Comparison of ENCODE assay signal across 8 cellular contexts in genomic region chr13:46321494-46322225, GRCh38.
A peak's percentile ranks its signal among the peaks of the same experiment; 100 is the strongest.
DNase-seq lines count a peak whose midpoint lies in the region; ATAC-seq, FAIRE-seq and TF ChIP-seq lines count a peak whose summit lies in the region.

No MANE protein-coding gene starts in this region.

- H3K36me3 ChIP-seq in WERI-Rb-1 (no peaks in the 10 kb centered on the region), keratinocyte (ENCODE audit: control insufficient read depth in 2 of 2, extremely low read depth in 1 of 2, insufficient read depth in 2 of 2, low read length in 2 of 2) (no peaks in the 10 kb centered on the region)

- no peak for ATAC-seq in HG02973 (IDR thresholded peaks at IDR 0.05; ENCODE audit: unreplicated experiment)

- no peak overlapping the region for H3K27ac ChIP-seq in WERI-Rb-1
- no peak overlapping the region for H3K27ac ChIP-seq in keratinocyte (ENCODE audit: control insufficient read depth, insufficient read depth, low read length)

- H3K4me2 ChIP-seq in keratinocyte (ENCODE audit: control insufficient read depth, extremely low read depth, insufficient read depth, low read depth, low read length) = no peak overlapping the region

- DNase-seq in A172 (ENCODE audit: low spot score) = peak; percentile 48
- peak; percentile 47 for DNase-seq in GM12891 (ENCODE audit: insufficient read length, low spot score)
- peak; percentile 88 for DNase-seq in NB4 (ENCODE audit: low read depth)
- DNase-seq in WERI-Rb-1 = peak; percentile 63
- peak; percentile 37 to 61 for DNase-seq in T47D (ENCODE audit: low read depth in 1 of 2, low spot score in 1 of 2)
- no peak for DNase-seq in keratinocyte (ENCODE audit: low read depth, low spot score)
- peak; percentile 78 for DNase-seq in stimulated activated CD4-positive, alpha-beta T cell treated with anti-CD3 and anti-CD28 coated beads, Interleukin-4, amount 100 ng/mL, for 24 hours

- no peaks in the 10 kb centered on the region for H4K20me1 ChIP-seq in keratinocyte (ENCODE audit: control insufficient read depth, extremely low read depth, insufficient read depth, low read length)

- TF ChIP-seq POLR2A in GM12891 (IDR thresholded peaks at IDR 0.05; ENCODE audit: low read depth, low read length) (no peak), NB4 (IDR thresholded peaks at IDR 0.05; ENCODE audit: extremely low read depth, insufficient read length) (no peak)

- H3K9me3 ChIP-seq in WERI-Rb-1 (ENCODE audit: severe bottlenecking) (peaks cover 2% of the 10 kb centered on the region), keratinocyte (ENCODE audit: control insufficient read depth, low read depth, low read length) (no peaks in the 10 kb centered on the region)

- no peaks in the 10 kb centered on the region for H3K79me2 ChIP-seq in keratinocyte (ENCODE audit: control insufficient read depth, insufficient read depth, low read length)

- no peaks in the 10 kb centered on the region for H3K9me1 ChIP-seq in keratinocyte (ENCODE audit: control insufficient read depth, extremely low read depth, insufficient read depth, low read length)

- FAIRE-seq in GM12891 (lab: Jason Lieb, UNC) (peak; percentile 92), keratinocyte (lab: Jason Lieb, UNC) (peak; percentile 81)

- H3K4me3 ChIP-seq in NB4 (ENCODE audit: low read depth, low read length) = no peak overlapping the region
- no peak overlapping the region for H3K4me3 ChIP-seq in WERI-Rb-1 (ENCODE audit: low read depth, low read length)
- no peak overlapping the region for H3K4me3 ChIP-seq in keratinocyte (ENCODE audit: control insufficient read depth in 2 of 3, extremely low read depth in 1 of 3, insufficient read depth in 2 of 3, low read depth in 1 of 3, low read length in 3 of 3)

- H2AFZ ChIP-seq in keratinocyte (ENCODE audit: control insufficient read depth, low read length) = no peak overlapping the region

- H3K9ac ChIP-seq in keratinocyte (ENCODE audit: control insufficient read depth, extremely low read depth, insufficient read depth, low read length) = no peak overlapping the region

- in situ Hi-C loops in T47D (cut with HindIII; ENCODE audit: low pct_unique_long_range_greater_than_20kb, low sequenced_read_pairs) = no loop called here

- H3K27me3 ChIP-seq in WERI-Rb-1 (ENCODE audit: insufficient read depth, low read depth, severe bottlenecking) (no peaks in the 10 kb centered on the region), keratinocyte (ENCODE audit: control insufficient read depth, extremely low read depth, insufficient read depth, low read length) (peaks cover 6% of the 10 kb centered on the region)

- TF ChIP-seq CTCF in NB4 (IDR thresholded peaks at IDR 0.05; ENCODE audit: low read depth, low read length) (peak; percentile 71), WERI-Rb-1 (IDR thresholded peaks at IDR 0.05; ENCODE audit: low read depth, low read length) (peak; percentile 76), keratinocyte (optimal IDR thresholded peaks at IDR 0.05 in 1 of 3, IDR thresholded peaks at IDR 0.05 in 1 of 3, conservative IDR thresholded peaks at IDR 0.05 in 1 of 3; ENCODE audit: extremely low read depth in 1 of 3, insufficient read depth in 2 of 3, low read length in 3 of 3) (peak; percentile 72 to 77 (median 76))

- no peaks in the 10 kb centered on the region for H3K4me1 ChIP-seq in keratinocyte (ENCODE audit: control insufficient read depth, extremely low read depth, insufficient read depth, low read length)

- dilution Hi-C loops in keratinocyte (cut with MboI; ENCODE audit: extremely low pct_ligation_motif_present, low sequenced_read_pairs) = no loop called here

TF ChIP-seq in GM12891, 5 proteins besides CTCF, POLR2A, EP300 and RAD21:
- no peak for TF ChIP-seq POU2F2 (IDR thresholded peaks at IDR 0.05; ENCODE audit: low read depth, low read length)
- no peak for TF ChIP-seq SPI1 (IDR thresholded peaks at IDR 0.05; ENCODE audit: low read depth, low read length)
- no peak for TF ChIP-seq TAF1 (IDR thresholded peaks at IDR 0.05; ENCODE audit: low read depth, low read length)
- TF ChIP-seq PAX5 (IDR thresholded peaks at IDR 0.05; ENCODE audit: insufficient read depth, low read length, severe bottlenecking) = peak; percentile 35
